Comparison of ENCODE assay signal across 7 cellular contexts in the genomic region with DNA sequence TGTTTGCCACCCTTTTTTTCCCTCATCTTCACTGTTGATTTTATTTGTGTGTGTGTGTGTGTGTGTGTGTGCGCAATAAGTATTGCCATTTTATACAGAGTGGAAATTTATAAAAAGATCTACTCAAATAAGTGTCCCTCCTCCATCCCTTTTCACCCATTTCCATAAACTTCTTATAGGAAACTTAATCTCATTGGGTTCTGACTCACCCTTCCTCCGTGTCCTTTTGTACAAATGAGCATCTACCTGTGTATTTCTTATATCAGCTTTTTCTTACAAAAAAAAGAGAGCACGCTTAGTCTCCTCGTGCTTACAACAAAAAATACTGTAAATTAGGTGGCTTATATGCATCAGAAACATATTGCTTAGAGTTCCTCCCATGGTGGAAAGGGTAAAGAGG.
"Had no signal": no experiment of that assay in that cellular context is flagged by ENCODE, and none has a peak within 500 bp of the region (broad histone marks: within the 10 kb centered on the region; RNA-seq: fewer than 3 reads in every experiment).

No MANE protein-coding gene starts in this region.

- DNase-seq: IMR-90, KBM-7, KG1 had no signal

- H3K4me2 ChIP-seq: KMS-11 had no signal

- H3K4me3 ChIP-seq: K562 had no signal

- H3K27ac ChIP-seq: HL-60, KMS-11 had no signal

- ATAC-seq: HepG2, K562 had no signal

- H3K9ac ChIP-seq: KMS-11 had no signal
